Comparison of ENCODE assay signal across 11 cellular contexts in genomic region chr7:51471199-51472016, GRCh38.
A peak's percentile ranks its signal among the peaks of the same experiment; 100 is the strongest.
DNase-seq lines count a peak whose midpoint lies in the region; ATAC-seq and TF ChIP-seq lines count a peak whose summit lies in the region.
"Had no signal": no experiment of that assay in that cellular context is flagged by ENCODE, and none has a peak within 500 bp of the region (broad histone marks: within the 10 kb centered on the region; RNA-seq: fewer than 3 reads in every experiment).

No MANE protein-coding gene starts in this region.

- H3K4me3 Mint-ChIP-seq in activated naive CD8-positive, alpha-beta T cell: peak overlapping the region; percentile 70
- no peak overlapping the region for H3K4me3 Mint-ChIP-seq in activated naive CD8-positive, alpha-beta T cell treated with anti-CD3 and anti-CD28 coated beads, Interleukin-2, amount 50 U/mL, for 24 hours
- H3K4me3 Mint-ChIP-seq in activated CD8-positive, alpha-beta T cell treated with anti-CD3 and anti-CD28 coated beads, Interleukin-2, amount 10 ng/mL, durations not matched to agents 7 days and 5 days: peak overlapping the region; percentile 47
- H3K4me3 Mint-ChIP-seq in activated CD4-positive, alpha-beta T cell treated with anti-CD3 and anti-CD28 coated beads, Interleukin-2, amount 10 ng/mL, durations not matched to agents 7 days and 5 days: no peak overlapping the region
- H3K4me3 Mint-ChIP-seq: activated naive CD4-positive, alpha-beta T cell treated with anti-CD3 and anti-CD28 coated beads, Interleukin-2, amount 50 U/mL, for 24 hours; B cell had no signal

- peak overlapping the region; percentile 45 for H3K4me3 ChIP-seq in thymus (ENCODE audit: low read length)
- no peak overlapping the region for H3K4me3 ChIP-seq in ascending aorta

- H3K4me1 ChIP-seq in thymus (ENCODE audit: control insufficient read depth, insufficient read depth, low read length) (peaks cover 6% of the 10 kb centered on the region), ascending aorta (no peaks in the 10 kb centered on the region)

- H3K9me3 Mint-ChIP-seq in activated naive CD8-positive, alpha-beta T cell (ENCODE audit: low read depth): no peaks in the 10 kb centered on the region
- H3K9me3 Mint-ChIP-seq in activated naive CD8-positive, alpha-beta T cell treated with anti-CD3 and anti-CD28 coated beads, Interleukin-2, amount 50 U/mL, for 24 hours: no peaks in the 10 kb centered on the region
- H3K9me3 Mint-ChIP-seq in activated CD8-positive, alpha-beta T cell treated with anti-CD3 and anti-CD28 coated beads, Interleukin-2, amount 10 ng/mL, durations not matched to agents 7 days and 5 days (ENCODE audit: insufficient read depth): no peaks in the 10 kb centered on the region
- H3K9me3 Mint-ChIP-seq in activated CD4-positive, alpha-beta T cell treated with anti-CD3 and anti-CD28 coated beads, Interleukin-2, amount 10 ng/mL, durations not matched to agents 7 days and 5 days: peaks cover 4% of the 10 kb centered on the region
- H3K9me3 Mint-ChIP-seq: activated naive CD4-positive, alpha-beta T cell treated with anti-CD3 and anti-CD28 coated beads, Interleukin-2, amount 50 U/mL, for 24 hours had no signal

- TF ChIP-seq CTCF in ascending aorta (IDR thresholded peaks at IDR 0.05): no peak

- CTCF ChIA-PET in activated CD8-positive, alpha-beta T cell treated with anti-CD3 and anti-CD28 coated beads, Interleukin-2, amount 10 ng/mL, durations not matched to agents 7 days and 5 days (lab: Charles Lee): no interaction called here
- CTCF ChIA-PET in activated CD4-positive, alpha-beta T cell treated with anti-CD3 and anti-CD28 coated beads, Interleukin-2, amount 10 ng/mL, durations not matched to agents 7 days and 5 days (lab: Charles Lee): no interaction called here

- peaks cover 28% of the 10 kb centered on the region for H3K4me1 Mint-ChIP-seq in activated naive CD8-positive, alpha-beta T cell (ENCODE audit: low read depth)
- peaks cover 14% of the 10 kb centered on the region for H3K4me1 Mint-ChIP-seq in activated naive CD8-positive, alpha-beta T cell treated with anti-CD3 and anti-CD28 coated beads, Interleukin-2, amount 50 U/mL, for 24 hours
- peaks cover 34% of the 10 kb centered on the region for H3K4me1 Mint-ChIP-seq in activated CD8-positive, alpha-beta T cell treated with anti-CD3 and anti-CD28 coated beads, Interleukin-2, amount 10 ng/mL, durations not matched to agents 7 days and 5 days (ENCODE audit: low read depth)
- H3K4me1 Mint-ChIP-seq in activated CD4-positive, alpha-beta T cell treated with anti-CD3 and anti-CD28 coated beads, Interleukin-2, amount 10 ng/mL, durations not matched to agents 7 days and 5 days: peaks cover 24% of the 10 kb centered on the region
- H3K4me1 Mint-ChIP-seq: activated naive CD4-positive, alpha-beta T cell treated with anti-CD3 and anti-CD28 coated beads, Interleukin-2, amount 50 U/mL, for 24 hours; B cell had no signal

- POLR2A ChIA-PET in activated CD8-positive, alpha-beta T cell treated with anti-CD3 and anti-CD28 coated beads, Interleukin-2, amount 10 ng/mL, durations not matched to agents 7 days and 5 days (lab: Charles Lee): no interaction called here
- POLR2A ChIA-PET in activated CD4-positive, alpha-beta T cell treated with anti-CD3 and anti-CD28 coated beads, Interleukin-2, amount 10 ng/mL, durations not matched to agents 7 days and 5 days (lab: Charles Lee): no interaction called here

- no peak for DNase-seq in activated naive CD8-positive, alpha-beta T cell treated with anti-CD3 and anti-CD28 coated beads, Interleukin-2, amount 50 U/mL, for 24 hours
- peak; percentile 22 for DNase-seq in activated CD8-positive, alpha-beta T cell treated with anti-CD3 and anti-CD28 coated beads, Interleukin-2, amount 10 ng/mL, durations not matched to agents 7 days and 5 days
- DNase-seq in iPS-NIHi7 (ENCODE audit: extremely low spot score) (peak; percentile 41), ascending aorta (ENCODE audit: low spot score in 2 of 2) (no peak), NCI-H526 (lab: John Stamatoyannopoulos, UW) (no peak)
- no peak for DNase-seq in activated CD4-positive, alpha-beta T cell treated with anti-CD3 and anti-CD28 coated beads, Interleukin-2, amount 10 ng/mL, durations not matched to agents 7 days and 5 days
- DNase-seq: NCI-H1694 treated with DMSO at 0.1 percent for 48 hours had no signal

- intact Hi-C loops in ascending aorta (cut with DNase I): no loop called here

- WGBS in thymus: 24% methylated on average over 35 of the region's 35 CpGs

- H3K27me3 Mint-ChIP-seq in activated naive CD8-positive, alpha-beta T cell: peaks cover 4% of the 10 kb centered on the region
- peaks cover 13% of the 10 kb centered on the region for H3K27me3 Mint-ChIP-seq in activated naive CD8-positive, alpha-beta T cell treated with anti-CD3 and anti-CD28 coated beads, Interleukin-2, amount 50 U/mL, for 24 hours
- peaks cover 14% of the 10 kb centered on the region for H3K27me3 Mint-ChIP-seq in activated CD8-positive, alpha-beta T cell treated with anti-CD3 and anti-CD28 coated beads, Interleukin-2, amount 10 ng/mL, durations not matched to agents 7 days and 5 days (ENCODE audit: low read depth)
- H3K27me3 Mint-ChIP-seq in activated CD4-positive, alpha-beta T cell treated with anti-CD3 and anti-CD28 coated beads, Interleukin-2, amount 10 ng/mL, durations not matched to agents 7 days and 5 days: peaks cover 16% of the 10 kb centered on the region

- no peaks in the 10 kb centered on the region for H3K36me3 Mint-ChIP-seq in activated naive CD8-positive, alpha-beta T cell
- no peaks in the 10 kb centered on the region for H3K36me3 Mint-ChIP-seq in activated naive CD8-positive, alpha-beta T cell treated with anti-CD3 and anti-CD28 coated beads, Interleukin-2, amount 50 U/mL, for 24 hours (ENCODE audit: low read depth)
- H3K36me3 Mint-ChIP-seq in activated CD8-positive, alpha-beta T cell treated with anti-CD3 and anti-CD28 coated beads, Interleukin-2, amount 10 ng/mL, durations not matched to agents 7 days and 5 days (ENCODE audit: low read depth): no peaks in the 10 kb centered on the region
- no peaks in the 10 kb centered on the region for H3K36me3 Mint-ChIP-seq in activated CD4-positive, alpha-beta T cell treated with anti-CD3 and anti-CD28 coated beads, Interleukin-2, amount 10 ng/mL, durations not matched to agents 7 days and 5 days (ENCODE audit: low read depth)
- H3K36me3 Mint-ChIP-seq: activated naive CD4-positive, alpha-beta T cell treated with anti-CD3 and anti-CD28 coated beads, Interleukin-2, amount 50 U/mL, for 24 hours had no signal

- no peak for ATAC-seq in activated naive CD8-positive, alpha-beta T cell treated with anti-CD3 and anti-CD28 coated beads, Interleukin-2, amount 50 U/mL, for 24 hours
- ATAC-seq in activated CD8-positive, alpha-beta T cell treated with anti-CD3 and anti-CD28 coated beads, Interleukin-2, amount 10 ng/mL, durations not matched to agents 7 days and 5 days: peak; percentile 45

- H3K27ac Mint-ChIP-seq in activated naive CD8-positive, alpha-beta T cell: peak overlapping the region; percentile 22
- no peak overlapping the region for H3K27ac Mint-ChIP-seq in activated naive CD8-positive, alpha-beta T cell treated with anti-CD3 and anti-CD28 coated beads, Interleukin-2, amount 50 U/mL, for 24 hours
- H3K27ac Mint-ChIP-seq in activated CD8-positive, alpha-beta T cell treated with anti-CD3 and anti-CD28 coated beads, Interleukin-2, amount 10 ng/mL, durations not matched to agents 7 days and 5 days: no peak overlapping the region
- H3K27ac Mint-ChIP-seq in activated CD4-positive, alpha-beta T cell treated with anti-CD3 and anti-CD28 coated beads, Interleukin-2, amount 10 ng/mL, durations not matched to agents 7 days and 5 days: no peak overlapping the region
- H3K27ac Mint-ChIP-seq: activated naive CD4-positive, alpha-beta T cell treated with anti-CD3 and anti-CD28 coated beads, Interleukin-2, amount 50 U/mL, for 24 hours; B cell had no signal

- H3K27ac ChIP-seq in thymus (ENCODE audit: low read depth) (peak overlapping the region; percentile 58), ascending aorta (no peak overlapping the region)

- H3K9me3 ChIP-seq in thymus (ENCODE audit: control insufficient read depth) (peaks cover 2% of the 10 kb centered on the region), ascending aorta (no peaks in the 10 kb centered on the region)

- no peaks in the 10 kb centered on the region for H3K27me3 ChIP-seq in thymus (ENCODE audit: control insufficient read depth, insufficient read depth)
- no peaks in the 10 kb centered on the region for H3K27me3 ChIP-seq in ascending aorta

- H3K36me3 ChIP-seq in thymus (ENCODE audit: control insufficient read depth, insufficient read depth) (no peaks in the 10 kb centered on the region), ascending aorta (no peaks in the 10 kb centered on the region)

Comparison
In these comparisons a context has a peak if more than half of its experiments do, and no peak if none do; other contexts are left out.
1. H3K4me3 Mint-ChIP-seq: peak in activated naive CD8-positive, alpha-beta T cell (single experiment) and activated CD8-positive, alpha-beta T cell treated with anti-CD3 and anti-CD28 coated beads, Interleukin-2, amount 10 ng/mL, durations not matched to agents 7 days and 5 days (single experiment); none in activated naive CD8-positive, alpha-beta T cell treated with anti-CD3 and anti-CD28 coated beads, Interleukin-2, amount 50 U/mL, for 24 hours (single experiment) and activated CD4-positive, alpha-beta T cell treated with anti-CD3 and anti-CD28 coated beads, Interleukin-2, amount 10 ng/mL, durations not matched to agents 7 days and 5 days (single experiment).
2. DNase-seq: peak in activated CD8-positive, alpha-beta T cell treated with anti-CD3 and anti-CD28 coated beads, Interleukin-2, amount 10 ng/mL, durations not matched to agents 7 days and 5 days (single experiment) and iPS-NIHi7 (single experiment); none in activated naive CD8-positive, alpha-beta T cell treated with anti-CD3 and anti-CD28 coated beads, Interleukin-2, amount 50 U/mL, for 24 hours (single experiment), ascending aorta (0 of 2), activated CD4-positive, alpha-beta T cell treated with anti-CD3 and anti-CD28 coated beads, Interleukin-2, amount 10 ng/mL, durations not matched to agents 7 days and 5 days (single experiment) and NCI-H526 (0 of 2).